Comparison of ENCODE assay signal across 8 cellular contexts in the genomic region with DNA sequence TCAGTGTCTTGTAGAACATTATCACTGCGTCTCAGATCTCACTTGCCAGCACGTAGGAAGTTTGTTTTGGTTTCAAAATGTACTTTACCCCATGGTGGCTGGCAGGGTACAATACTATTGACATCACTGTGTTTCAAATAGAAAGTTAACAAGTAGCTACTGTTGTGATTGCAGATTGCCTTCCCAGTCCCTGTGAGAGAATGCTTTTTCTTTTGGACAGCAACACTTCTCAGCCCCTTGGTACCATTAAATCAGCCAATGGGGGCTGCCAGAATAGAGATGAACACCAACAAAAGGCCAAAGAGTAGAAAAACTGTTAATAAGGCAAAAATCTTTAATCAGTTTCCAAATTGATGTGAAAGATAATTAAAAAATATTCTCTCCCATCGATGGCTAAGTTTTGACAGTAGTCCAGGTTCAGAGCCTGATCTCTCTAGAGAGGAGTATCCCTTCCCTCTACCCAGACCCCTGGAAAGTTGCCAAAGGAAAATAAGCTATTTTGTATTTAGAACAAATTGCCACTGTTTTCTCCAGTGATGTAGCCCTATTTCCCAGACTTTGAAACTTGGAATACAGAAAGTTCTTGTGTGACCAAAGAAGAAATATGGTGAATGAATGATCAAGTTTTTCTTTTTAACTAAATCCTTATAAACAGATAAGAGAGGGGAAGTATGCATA. TPM values are rescaled to one million over a fixed set of nuclear protein-coding genes. Genes with fewer than 3 reads are reported as not detected.
A peak's percentile ranks its signal among the peaks of the same experiment; 100 is the strongest.
DNase-seq lines count a peak whose midpoint lies in the region; ATAC-seq and TF ChIP-seq lines count a peak whose summit lies in the region.

No MANE protein-coding gene starts in this region.

- no peaks in the 10 kb centered on the region for H3K27me3 Mint-ChIP-seq in central memory CD8-positive, alpha-beta T cell
- H3K27me3 Mint-ChIP-seq in H9 (ENCODE audit: low read depth) = no peaks in the 10 kb centered on the region; the same call in 1 of the 2 replicates
- no peaks in the 10 kb centered on the region for H3K27me3 Mint-ChIP-seq in Calu3 (ENCODE audit: unreplicated experiment)

- no peak overlapping the region for H3K23ac ChIP-seq in H9 (ENCODE audit: insufficient read length, low read depth, low read length)

- ATAC-seq in central memory CD8-positive, alpha-beta T cell (replicated peaks; ENCODE audit: extremely low read depth, poor library complexity, severe bottlenecking) = peak; percentile 49

- no peak overlapping the region for H2AK5ac ChIP-seq in H9 (ENCODE audit: insufficient read length, low read length)

- H3K56ac ChIP-seq in H9 (ENCODE audit: insufficient read length, low read depth, low read length) = no peak overlapping the region

- H3K14ac ChIP-seq in H9 (ENCODE audit: insufficient read depth, low read length) = no peak overlapping the region

- no peak overlapping the region for H3K4me2 ChIP-seq in H9 (ENCODE audit: insufficient read depth, insufficient read length, low read length)

- H2BK120ac ChIP-seq in H9 (ENCODE audit: low read depth, low read length, poor library complexity, severe bottlenecking) = no peak overlapping the region

- no peak overlapping the region for H3K18ac ChIP-seq in H9 (ENCODE audit: insufficient read length, low read depth, low read length)

- H3K4me1 ChIP-seq in H9 (ENCODE audit: insufficient read depth, low read length) = no peaks in the 10 kb centered on the region

- no peaks in the 10 kb centered on the region for H3K9me3 ChIP-seq in H9 (ENCODE audit: control insufficient read depth, low read depth, low read length)

- no CpG with 5 or more reads among the region's 3 CpGs for WGBS in H9 (ENCODE audit: extremely low coverage, insufficient read length, low lambda C conversion rate)

- no peaks in the 10 kb centered on the region for H3K79me1 ChIP-seq in H9 (ENCODE audit: insufficient read depth, low read depth, low read length, poor library complexity, severe bottlenecking)

- peak; percentile 42 for DNase-seq in NOMO-1 treated with DMSO at 0.1 percent for 48 hours (lab: John Stamatoyannopoulos, UW; ENCODE audit: unreplicated experiment)
- no peak for DNase-seq in NOMO-1 treated with dmso at 0.1 percent for 144 hours (lab: John Stamatoyannopoulos, UW; ENCODE audit: unreplicated experiment)
- DNase-seq in HuH-7 (ENCODE audit: low spot score) = peak; percentile 51
- no peak for DNase-seq in central memory CD8-positive, alpha-beta T cell (ENCODE audit: low spot score in 2 of 2)
- DNase-seq in mucosa of gallbladder (ENCODE audit: low spot score) = peak; percentile 50
- no peak for DNase-seq in H9
- DNase-seq in Calu3 = no peak
- no peak for DNase-seq in cerebellum (ENCODE audit: low spot score)

- H4K5ac ChIP-seq in H9 (ENCODE audit: insufficient read length, low read depth, low read length) = no peak overlapping the region

- peak overlapping the region; percentile 49 for H3K4me3 Mint-ChIP-seq in central memory CD8-positive, alpha-beta T cell
- H3K4me3 Mint-ChIP-seq in H9 (no peak overlapping the region), Calu3 (ENCODE audit: low read depth, unreplicated experiment) (no peak overlapping the region)

- peak overlapping the region; percentile 68 for H3K27ac Mint-ChIP-seq in central memory CD8-positive, alpha-beta T cell (ENCODE audit: low read depth)
- H3K27ac Mint-ChIP-seq in H9 = no peak overlapping the region
- H3K27ac Mint-ChIP-seq in Calu3 (ENCODE audit: unreplicated experiment) = no peak overlapping the region

- no peaks in the 10 kb centered on the region for H3K79me2 ChIP-seq in H9 (ENCODE audit: insufficient read depth, low read length)

- no peaks in the 10 kb centered on the region for H3K27me3 ChIP-seq in H9 (ENCODE audit: insufficient read depth, low read length)

- no peak overlapping the region for H2AFZ ChIP-seq in H9 (ENCODE audit: low read length)

- no peak overlapping the region for H2BK15ac ChIP-seq in H9 (ENCODE audit: low read depth, low read length)

- intact Hi-C loops in Calu3 (cut with micrococcal nuclease; ENCODE audit: unreplicated experiment) = loop anchor here (5.0 kb wide), 1 partner anchor 32 kb away; no protein-coding TSS in a partner anchor

- H3K23me2 ChIP-seq in H9 (ENCODE audit: insufficient read length, low read depth, low read length, poor library complexity, severe bottlenecking) = no peaks in the 10 kb centered on the region

- peaks cover 3% of the 10 kb centered on the region for H3K36me3 Mint-ChIP-seq in central memory CD8-positive, alpha-beta T cell (ENCODE audit: insufficient read depth)
- H3K36me3 Mint-ChIP-seq in H9 (ENCODE audit: insufficient read depth in 1 of 3, low read depth in 3 of 3) (no peaks in the 10 kb centered on the region), Calu3 (ENCODE audit: insufficient read depth, unreplicated experiment) (no peaks in the 10 kb centered on the region)

- BruUV-seq in Calu3 (replicated peaks; lab: Mats Ljungman, UMichigan) = no TSS peak

- H3K4ac ChIP-seq in H9 (ENCODE audit: low read depth, low read length) = no peak overlapping the region

- H4K91ac ChIP-seq in H9 (ENCODE audit: insufficient read length, low read depth, low read length) = no peak overlapping the region

- CTCF ChIA-PET in Calu3 (lab: Charles Lee) = no interaction called here

- H4K8ac ChIP-seq in H9 (replicated peaks; ENCODE audit: insufficient read length, low read depth, low read length) = no peak overlapping the region

- H2BK5ac ChIP-seq in H9 (ENCODE audit: insufficient read length, low read length) = no peak overlapping the region

- no peak overlapping the region for H2BK20ac ChIP-seq in H9 (ENCODE audit: low read depth, low read length, poor library complexity, severe bottlenecking)

- TF ChIP-seq CTCF in H9 (conservative IDR thresholded peaks at IDR 0.05) (no peak), Calu3 (IDR thresholded peaks at IDR 0.05; ENCODE audit: unreplicated experiment) (no peak)

- no peak overlapping the region for H3K27ac ChIP-seq in H9 (ENCODE audit: insufficient read length, low read depth, low read length)

- H3K9me3 Mint-ChIP-seq in central memory CD8-positive, alpha-beta T cell = no peaks in the 10 kb centered on the region
- H3K9me3 Mint-ChIP-seq in H9 = no peaks in the 10 kb centered on the region
- no peaks in the 10 kb centered on the region for H3K9me3 Mint-ChIP-seq in Calu3 (ENCODE audit: low read depth, unreplicated experiment)

- H4K20me1 ChIP-seq in H9 (ENCODE audit: control insufficient read depth, insufficient read depth, insufficient read length) = no peaks in the 10 kb centered on the region

- H2BK12ac ChIP-seq in H9 (ENCODE audit: insufficient read length, low read depth, low read length) = no peak overlapping the region

- no peak overlapping the region for H3K9ac ChIP-seq in H9 (ENCODE audit: extremely low read depth, insufficient read length, low read length)

- peaks cover 29% of the 10 kb centered on the region for H3K4me1 Mint-ChIP-seq in central memory CD8-positive, alpha-beta T cell
- H3K4me1 Mint-ChIP-seq in H9 (peaks cover 11 to 12% of the 10 kb centered on the region in 2 experiments), Calu3 (ENCODE audit: low read depth, unreplicated experiment) (peaks cover 22% of the 10 kb centered on the region)

- no peak overlapping the region for H3T11ph ChIP-seq in H9 (ENCODE audit: low read length)

RNA-seq across cellular contexts. Expression of a gene that starts 34.9 kb away (rescaled TPM):
- 26.6 TPM for total RNA-seq in mucosa of gallbladder
- 55.7 and 57.7 TPM in 2 replicates for total RNA-seq in H9 (2021)
- total RNA-seq in Calu3 (2022) = 28.4 and 32.8 TPM in 2 replicates
- 14.0 TPM for total RNA-seq in cerebellum

Comparison
In these comparisons a context has a peak if more than half of its experiments do, and no peak if none do; other contexts are left out.
1. DNase-seq: peak in NOMO-1 treated with DMSO at 0.1 percent for 48 hours (single experiment), HuH-7 (single experiment) and mucosa of gallbladder (single experiment); none in NOMO-1 treated with dmso at 0.1 percent for 144 hours (single experiment), central memory CD8-positive, alpha-beta T cell (0 of 2), H9 (single experiment), Calu3 (single experiment) and cerebellum (single experiment).